In genomic region chr12:15731940-15732339, GRCh38 we compare ENCODE assay signal across 16 cellular contexts. TPM values are rescaled to one million over a fixed set of nuclear protein-coding genes. Genes with fewer than 3 reads are reported as not detected.
A peak's percentile ranks its signal among the peaks of the same experiment; 100 is the strongest.
DNase-seq lines count a peak whose midpoint lies in the region; ATAC-seq and TF ChIP-seq lines count a peak whose summit lies in the region.
"Had no signal": no experiment of that assay in that cellular context is flagged by ENCODE, and none has a peak within 500 bp of the region (broad histone marks: within the 10 kb centered on the region; RNA-seq: fewer than 3 reads in every experiment).

No MANE protein-coding gene starts in this region.

- H3K4me2 ChIP-seq in mesenchymal stem cell (ENCODE audit: low read length, poor library complexity, severe bottlenecking) = no peak overlapping the region
- H3K4me2 ChIP-seq: GM23338 had no signal

- H2BK120ac ChIP-seq in mesenchymal stem cell (ENCODE audit: low read depth, low read length) = no peak overlapping the region

- H2BK15ac ChIP-seq in mesenchymal stem cell (ENCODE audit: low read depth, poor library complexity, severe bottlenecking) = no peak overlapping the region

- ATAC-seq in GM18502 (IDR thresholded peaks at IDR 0.05; ENCODE audit: poor library complexity, unreplicated experiment) (no peak), HG02610 (IDR thresholded peaks at IDR 0.05; ENCODE audit: unreplicated experiment) (no peak)
- ATAC-seq: GM23338, SK-N-SH treated with all-trans-retinoic acid at 6 μM for 48 hours had no signal

- no peak overlapping the region for H2AFZ ChIP-seq in mesenchymal stem cell (ENCODE audit: low read depth, low read length)
- H2AFZ ChIP-seq: GM23338 had no signal

- H3K4me3 ChIP-seq in GM08714 (ENCODE audit: low read length) (peak overlapping the region; percentile 25; the same call in 1 of the 2 replicates), adipocyte (ENCODE audit: low read length) (peak overlapping the region; percentile 59), mesenchymal stem cell (ENCODE audit: insufficient read depth in 1 of 2, low read depth in 1 of 2, low read length in 2 of 2) (peak overlapping the region in 1 of 2 experiments; percentile 1), transverse colon (no peak overlapping the region)
- H3K4me3 ChIP-seq: BLaER1 treated with 17β-estradiol and CSF1 and Interleukin-3, amounts not matched to agents 10 nM and 100 nM; GM23338; Peyer's patch had no signal

- TF ChIP-seq POLR2A in transverse colon (IDR thresholded peaks at IDR 0.05) = no peak

- no peak overlapping the region for H3K4ac ChIP-seq in mesenchymal stem cell (ENCODE audit: low read depth in 1 of 2, low read length in 2 of 2)

- TF ChIP-seq EP300 in transverse colon (IDR thresholded peaks at IDR 0.05; ENCODE audit: low read depth) = no peak

- H3K18ac ChIP-seq in mesenchymal stem cell (ENCODE audit: low read depth in 1 of 2, low read length in 2 of 2) = no peak overlapping the region

- no peak overlapping the region for H4K91ac ChIP-seq in mesenchymal stem cell (ENCODE audit: low read length)

- H3K79me1 ChIP-seq in mesenchymal stem cell (replicated peaks; ENCODE audit: low read length, poor library complexity, severe bottlenecking) = no peaks in the 10 kb centered on the region

- H4K8ac ChIP-seq in mesenchymal stem cell (ENCODE audit: low read length) = no peak overlapping the region

- H3K9ac ChIP-seq in adipocyte (ENCODE audit: low read length) (no peak overlapping the region), mesenchymal stem cell (ENCODE audit: low read length) (peak overlapping the region; percentile 75)
- H3K9ac ChIP-seq: BLaER1 treated with 17β-estradiol and CSF1 and Interleukin-3, amounts not matched to agents 10 nM and 100 nM had no signal

- H2BK12ac ChIP-seq in mesenchymal stem cell (ENCODE audit: low read length in 2 of 2) = no peak overlapping the region

- H3K27me3 ChIP-seq in adipocyte (replicated peaks; ENCODE audit: control insufficient read depth, insufficient read depth, low read length) = no peaks in the 10 kb centered on the region
- no peaks in the 10 kb centered on the region for H3K27me3 ChIP-seq in mesenchymal stem cell (ENCODE audit: control insufficient read depth in 1 of 2, insufficient read depth in 1 of 2, low read length in 2 of 2)
- no peaks in the 10 kb centered on the region for H3K27me3 ChIP-seq in transverse colon
- H3K27me3 ChIP-seq: BLaER1 treated with 17β-estradiol and CSF1 and Interleukin-3, amounts not matched to agents 10 nM and 100 nM; Peyer's patch had no signal

- H2AK5ac ChIP-seq in mesenchymal stem cell (ENCODE audit: low read length, severe bottlenecking) = no peak overlapping the region

- H3K23ac ChIP-seq in mesenchymal stem cell (ENCODE audit: low read length in 2 of 2) = no peak overlapping the region

- H3K36me3 ChIP-seq in adipocyte (ENCODE audit: control insufficient read depth, insufficient read depth, low read length, severe bottlenecking) = peaks cover 3% of the 10 kb centered on the region
- H3K36me3 ChIP-seq in mesenchymal stem cell (ENCODE audit: control insufficient read depth in 1 of 2, insufficient read depth in 2 of 2, low read depth in 1 of 2, low read length in 2 of 2) = no peaks in the 10 kb centered on the region
- no peaks in the 10 kb centered on the region for H3K36me3 ChIP-seq in transverse colon
- H3K36me3 ChIP-seq: BLaER1 treated with 17β-estradiol and CSF1 and Interleukin-3, amounts not matched to agents 10 nM and 100 nM; Peyer's patch had no signal

- no peak for DNase-seq in adipocyte (ENCODE audit: low read depth)
- no peak for DNase-seq in mesenchymal stem cell
- DNase-seq in transverse colon = no peak
- DNase-seq in middle frontal gyrus (ENCODE audit: extremely low spot score, low spot score) = no peak
- DNase-seq: HFFc6, NCI-H187 treated with DMSO at 0.1 percent for 48 hours, NCI-H2171 treated with DMSO at 0.1 percent for 48 hours, NCI-H774, Peyer's patch, Right ventricle myocardium superior had no signal

- intact Hi-C loops in transverse colon (cut with DNase I; ENCODE audit: low total_unique reads) = no loop called here

- WGBS in mesenchymal stem cell = 98% methylated on average over 3 of the region's 3 CpGs
- 76 to 89% methylated on average over 3 of the region's 3 CpGs for WGBS in transverse colon (ENCODE audit: low coverage in 1 of 2), 2 donors

- H3K14ac ChIP-seq in mesenchymal stem cell (ENCODE audit: low read length in 2 of 2) = no peak overlapping the region

- H3K27ac ChIP-seq in mesenchymal stem cell (ENCODE audit: low read length, poor library complexity, severe bottlenecking) = peak overlapping the region; percentile 87
- H3K27ac ChIP-seq in transverse colon = peak overlapping the region; percentile 59 to 70 (median 64)
- H3K27ac ChIP-seq: BLaER1 treated with 17β-estradiol and CSF1 and Interleukin-3, amounts not matched to agents 10 nM and 100 nM had no signal

- H2BK5ac ChIP-seq in mesenchymal stem cell (ENCODE audit: low read depth, low read length, poor library complexity, severe bottlenecking) = no peak overlapping the region

- TF ChIP-seq CTCF in transverse colon (IDR thresholded peaks at IDR 0.05) = no peak

- H3K4me1 ChIP-seq in adipocyte (ENCODE audit: control insufficient read depth, insufficient read depth, low read length) (peaks cover 50% of the 10 kb centered on the region), mesenchymal stem cell (ENCODE audit: control insufficient read depth, insufficient read depth, low read depth, low read length) (peaks cover 6% of the 10 kb centered on the region), transverse colon (peaks cover 3 to 75% (median 39%) of the 10 kb centered on the region in 4 donors)

- no peaks in the 10 kb centered on the region for H3K9me3 ChIP-seq in adipocyte (ENCODE audit: control insufficient read depth, low read length)
- no peaks in the 10 kb centered on the region for H3K9me3 ChIP-seq in mesenchymal stem cell (ENCODE audit: control insufficient read depth, low read length)
- no peaks in the 10 kb centered on the region for H3K9me3 ChIP-seq in transverse colon
- H3K9me3 ChIP-seq: Peyer's patch had no signal

- in situ Hi-C loops in transverse colon (cut with MboI; ENCODE audit: low pct_ligation_motif_present in 1 of 4, low pct_unique_long_range_greater_than_20kb in 1 of 4, low sequenced_read_pairs in 3 of 4) = no loop called here

RNA-seq across cellular contexts. Expression of gene EPS8, which starts 57.2 kb away (rescaled TPM):
- polyA plus RNA-seq in mesenchymal stem cell (2013, experiment 1 of 2) = 61.8 TPM
- polyA plus RNA-seq in mesenchymal stem cell (2013, experiment 2 of 2) = 60.9 TPM
- 100 to 1,000 TPM in 3 of 4 donors, 10 to 100 TPM in 1; 55.1 to 180 (median 140) TPM for total RNA-seq in transverse colon

Comparison
In these comparisons a context has a peak if more than half of its experiments do, and no peak if none do; other contexts are left out.
1. H3K4me3 ChIP-seq: peak in GM08714 (single experiment) and adipocyte (single experiment); none in transverse colon (0 of 4).